14 cellular contexts compared by ENCODE assay signal in the genomic region with DNA sequence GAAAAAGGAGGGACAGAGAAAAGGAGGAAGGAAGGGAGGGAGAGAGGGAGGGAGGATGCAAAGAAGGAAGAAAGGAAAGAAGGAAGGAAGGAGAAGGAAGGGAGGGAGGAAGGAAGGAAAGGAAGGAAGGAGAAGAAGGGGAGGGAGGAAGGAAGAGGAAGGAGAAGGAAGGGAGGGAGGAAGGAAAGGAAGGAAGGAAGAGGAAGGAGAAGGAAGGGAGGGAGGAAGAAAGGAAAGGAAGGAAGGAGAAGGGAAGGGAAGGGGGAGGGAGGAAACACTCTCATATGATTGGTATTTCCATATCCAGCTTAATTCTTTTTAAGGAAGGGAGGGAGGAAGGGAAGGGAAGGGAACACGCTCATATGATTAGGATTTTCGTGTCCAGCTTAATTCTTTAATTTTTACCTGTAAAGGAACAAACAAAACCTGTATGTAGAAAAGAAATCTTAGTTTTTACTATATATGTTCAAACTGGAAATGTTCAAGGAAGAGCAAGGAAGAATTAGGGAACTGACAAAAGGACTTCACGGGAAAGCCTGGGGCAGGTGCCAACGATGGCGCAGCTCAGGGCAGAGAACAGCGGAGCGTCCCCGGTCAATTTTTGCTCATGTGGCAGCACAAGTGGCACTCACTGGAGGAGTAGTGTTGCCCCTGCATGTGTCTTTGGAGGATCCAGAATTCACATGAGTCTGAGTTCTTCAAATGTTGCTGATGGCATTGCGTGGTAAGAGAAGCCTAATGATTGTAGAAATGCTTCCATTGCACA.
DNase-seq lines count a peak whose midpoint lies in the region; ATAC-seq, FAIRE-seq and TF ChIP-seq lines count a peak whose summit lies in the region.
"Had no signal": no experiment of that assay in that cellular context is flagged by ENCODE, and none has a peak within 500 bp of the region (broad histone marks: within the 10 kb centered on the region; RNA-seq: fewer than 3 reads in every experiment).

No MANE protein-coding gene starts in this region.

- H3K4me3 ChIP-seq in BLaER1 treated with 17β-estradiol and CSF1 and Interleukin-3, amounts not matched to agents 10 nM and 100 nM: no peak overlapping the region
- no peak overlapping the region for H3K4me3 ChIP-seq in right lobe of liver
- H3K4me3 ChIP-seq in small intestine (ENCODE audit: low read depth in 1 of 2, low read length in 2 of 2): no peak overlapping the region
- H3K4me3 ChIP-seq: cardiac muscle cell had no signal

- peak overlapping the region in 7 of 11 experiments; percentile 45 to 72 (median 52); a peak in 8 of 22 replicates for H3K4me2 ChIP-seq in BLaER1 treated with 17β-estradiol and CSF1 and Interleukin-3, amounts not matched to agents 10 nM and 100 nM

- WGBS in right lobe of liver (ENCODE audit: insufficient coverage, low coverage, low lambda C conversion rate, missing lambda C conversion rate): 72% methylated on average over 6 of the region's 9 CpGs
- 87 to 96% (median 94%) methylated on average over 9 of the region's 9 CpGs for WGBS in small intestine, 3 donors

- peaks cover 0 to 9% (median 5%) of the 10 kb centered on the region in 10 experiments; a peak in 15 of 20 replicates for H3K4me1 ChIP-seq in BLaER1 treated with 17β-estradiol and CSF1 and Interleukin-3, amounts not matched to agents 10 nM and 100 nM
- H3K4me1 ChIP-seq in right lobe of liver (no peaks in the 10 kb centered on the region), small intestine (ENCODE audit: control insufficient read depth in 2 of 2, insufficient read depth in 1 of 2, low read depth in 1 of 2, low read length in 1 of 2) (no peaks in the 10 kb centered on the region)

- TF ChIP-seq CTCF in right lobe of liver (IDR thresholded peaks at IDR 0.05): no peak
- TF ChIP-seq CTCF in GM10266 (IDR thresholded peaks at IDR 0.05; ENCODE audit: control insufficient read depth, insufficient read depth, low read depth, missing control alignments): no peak

- no peak for TF ChIP-seq POLR2A in right lobe of liver (IDR thresholded peaks at IDR 0.05)

- DNase-seq in amniotic epithelial cell (ENCODE audit: low read depth) (peak; percentile 6), right lobe of liver (no peak), small intestine (no peak), NCI-H69 (lab: John Stamatoyannopoulos, UW) (no peak), glomerular visceral epithelial cell (ENCODE audit: extremely low spot score) (no peak), GM10266 (ENCODE audit: extremely low spot score) (no peak)
- DNase-seq: activated CD4-positive, alpha-beta memory T cell treated with anti-CD3 and anti-CD28 coated beads, Interleukin-2, amount 10 ng/mL, durations not matched to agents 7 days and 5 days; activated gamma-delta T cell treated with Interleukin-2 at 50 U/mL for 16 hours; naive thymus-derived CD8-positive, alpha-beta T cell; OCI-M1 had no signal

- no peaks in the 10 kb centered on the region for H3K9me3 ChIP-seq in BLaER1 treated with 17β-estradiol and CSF1 and Interleukin-3, amounts not matched to agents 10 nM and 100 nM (replicated peaks in 1 of 11)
- H3K9me3 ChIP-seq in right lobe of liver: no peaks in the 10 kb centered on the region
- no peaks in the 10 kb centered on the region for H3K9me3 ChIP-seq in small intestine (ENCODE audit: control insufficient read depth, low read depth)

- ATAC-seq in right lobe of liver (no peak), HG02678 (IDR thresholded peaks at IDR 0.05; ENCODE audit: unreplicated experiment) (no peak)
- ATAC-seq: esophagus mucosa; naive thymus-derived CD8-positive, alpha-beta T cell had no signal

- H3K36me3 ChIP-seq in BLaER1 treated with 17β-estradiol and CSF1 and Interleukin-3, amounts not matched to agents 10 nM and 100 nM: no peaks in the 10 kb centered on the region
- H3K36me3 ChIP-seq in right lobe of liver (no peaks in the 10 kb centered on the region), small intestine (ENCODE audit: control insufficient read depth in 2 of 2, insufficient read depth in 2 of 2, low read length in 2 of 2) (no peaks in the 10 kb centered on the region)
- H3K36me3 ChIP-seq: cardiac muscle cell had no signal

- no peaks in the 10 kb centered on the region for H4K20me1 ChIP-seq in BLaER1 treated with 17β-estradiol and CSF1 and Interleukin-3, amounts not matched to agents 10 nM and 100 nM

- peak overlapping the region in 8 of 11 experiments; percentile 50 to 83 (median 66); a peak in 15 of 22 replicates for H3K27ac ChIP-seq in BLaER1 treated with 17β-estradiol and CSF1 and Interleukin-3, amounts not matched to agents 10 nM and 100 nM
- H3K27ac ChIP-seq in right lobe of liver (peak overlapping the region; percentile 40 to 54 (median 47)), small intestine (ENCODE audit: low read depth in 1 of 2, low read length in 1 of 2) (peak overlapping the region; percentile 60 to 78)
- H3K27ac ChIP-seq: cardiac muscle cell had no signal

- peak overlapping the region in 1 of 11 experiments; percentile 67; a peak in 2 of 22 replicates for H3K9ac ChIP-seq in BLaER1 treated with 17β-estradiol and CSF1 and Interleukin-3, amounts not matched to agents 10 nM and 100 nM

- no peak for FAIRE-seq in small intestine (lab: Jason Lieb, UNC)

- intact Hi-C loops in right lobe of liver (cut with DNase I): no loop called here

- H3K27me3 ChIP-seq in BLaER1 treated with 17β-estradiol and CSF1 and Interleukin-3, amounts not matched to agents 10 nM and 100 nM: no peaks in the 10 kb centered on the region
- H3K27me3 ChIP-seq in right lobe of liver (no peaks in the 10 kb centered on the region), small intestine (ENCODE audit: control insufficient read depth in 2 of 2, insufficient read depth in 2 of 2, low read length in 2 of 2) (no peaks in the 10 kb centered on the region)
- H3K27me3 ChIP-seq: cardiac muscle cell had no signal
